In genomic region chr6:96923871-96924493, GRCh38 we compare ENCODE assay signal across 1 cellular context.
A peak's percentile ranks its signal among the peaks of the same experiment; 100 is the strongest.
TF ChIP-seq lines count a peak whose summit lies in the region.

No MANE protein-coding gene starts in this region.

TF ChIP-seq in HepG2, 621 proteins besides CTCF, POLR2A, EP300 and RAD21 (continued from another document and continues in another):
- TF ChIP-seq ZNF142 (CRISPR knock-in tag; IDR thresholded peaks at IDR 0.05) (no peak), FOXA1 (IDR thresholded peaks at IDR 0.05) (no peak), FOXA1 (CRISPR knock-in tag; IDR thresholded peaks at IDR 0.05) (no peak), MTF1 (CRISPR knock-in tag; IDR thresholded peaks at IDR 0.05) (no peak), ZHX2 (IDR thresholded peaks at IDR 0.05; ENCODE audit: low read depth) (no peak), ZHX2 (CRISPR knock-in tag; IDR thresholded peaks at IDR 0.05; ENCODE audit: borderline replicate concordance) (no peak), MED13 (CRISPR knock-in tag; IDR thresholded peaks at IDR 0.05) (no peak), MAFG (CRISPR knock-in tag; IDR thresholded peaks at IDR 0.05) (no peak), PLRG1 (conservative IDR thresholded peaks at IDR 0.05) (no peak), BORCS8-MEF2B (CRISPR knock-in tag; IDR thresholded peaks at IDR 0.05) (peak; percentile 43; the same call in 1 of the 2 replicates), SKI (IDR thresholded peaks at IDR 0.05; ENCODE audit: partially characterized antibody) (peak; percentile 17), ZNF740 (CRISPR knock-in tag; IDR thresholded peaks at IDR 0.05) (no peak), ZBTB7B (CRISPR knock-in tag; IDR thresholded peaks at IDR 0.05) (no peak), ZNF747 (CRISPR knock-in tag; IDR thresholded peaks at IDR 0.05; ENCODE audit: borderline replicate concordance) (peak; percentile 11; the same call in 1 of the 2 replicates), ZNF7 (CRISPR knock-in tag; IDR thresholded peaks at IDR 0.05) (no peak), MEIS2 (CRISPR knock-in tag; IDR thresholded peaks at IDR 0.05) (no peak), HMGXB3 (CRISPR knock-in tag; IDR thresholded peaks at IDR 0.05; ENCODE audit: borderline replicate concordance) (no peak), HOXA5 (CRISPR knock-in tag; IDR thresholded peaks at IDR 0.05) (no peak), DR1 (CRISPR knock-in tag; IDR thresholded peaks at IDR 0.05) (no peak), ZBTB46 (CRISPR knock-in tag; IDR thresholded peaks at IDR 0.05; ENCODE audit: borderline replicate concordance) (no peak), FOXP1 (IDR thresholded peaks at IDR 0.05) (no peak), FOXP1 (CRISPR knock-in tag; IDR thresholded peaks at IDR 0.05) (no peak), CENPT (CRISPR knock-in tag; IDR thresholded peaks at IDR 0.05; ENCODE audit: low read depth) (no peak), ZNF251 (CRISPR knock-in tag; IDR thresholded peaks at IDR 0.05) (no peak), RNF2 (conservative IDR thresholded peaks at IDR 0.05; ENCODE audit: low read depth) (0 out of 2 replicates have a peak, but pooled peaks have one; percentile 28), ZNF20 (CRISPR knock-in tag; IDR thresholded peaks at IDR 0.05) (no peak), HNRNPLL (IDR thresholded peaks at IDR 0.05; ENCODE audit: low read depth, low read length, poor library complexity, severe bottlenecking) (peak; percentile 81), ZSCAN25 (CRISPR knock-in tag; IDR thresholded peaks at IDR 0.05) (no peak), HOXA7 (CRISPR knock-in tag; IDR thresholded peaks at IDR 0.05) (0 out of 2 replicates have a peak, but pooled peaks have one; percentile 46), ZNF530 (CRISPR knock-in tag; IDR thresholded peaks at IDR 0.05; ENCODE audit: low read depth) (no peak), MAZ (IDR thresholded peaks at IDR 0.05; ENCODE audit: borderline replicate concordance, low read depth, low read length) (no peak), MAZ (CRISPR knock-in tag; IDR thresholded peaks at IDR 0.05; ENCODE audit: low read depth) (peak; percentile 86), ZNF235 (CRISPR knock-in tag; IDR thresholded peaks at IDR 0.05; ENCODE audit: borderline replicate concordance) (no peak), HOMEZ (CRISPR knock-in tag; IDR thresholded peaks at IDR 0.05; ENCODE audit: low read depth) (no peak), ZNF724P (CRISPR knock-in tag; IDR thresholded peaks at IDR 0.05; ENCODE audit: borderline replicate concordance) (no peak), NR2C2 (CRISPR knock-in tag; IDR thresholded peaks at IDR 0.05; ENCODE audit: borderline replicate concordance) (0 out of 2 replicates have a peak, but pooled peaks have one; percentile 41), CREB3 (CRISPR knock-in tag; IDR thresholded peaks at IDR 0.05) (no peak), BRCA1 (CRISPR knock-in tag; IDR thresholded peaks at IDR 0.05) (no peak), ZMAT3 (CRISPR knock-in tag; conservative IDR thresholded peaks at IDR 0.05) (no peak; the same call in 1 of the 2 replicates), HIC2 (CRISPR knock-in tag; IDR thresholded peaks at IDR 0.05; ENCODE audit: low read depth) (no peak), ZNF12 (CRISPR knock-in tag; IDR thresholded peaks at IDR 0.05) (no peak)
